In the genomic region with DNA sequence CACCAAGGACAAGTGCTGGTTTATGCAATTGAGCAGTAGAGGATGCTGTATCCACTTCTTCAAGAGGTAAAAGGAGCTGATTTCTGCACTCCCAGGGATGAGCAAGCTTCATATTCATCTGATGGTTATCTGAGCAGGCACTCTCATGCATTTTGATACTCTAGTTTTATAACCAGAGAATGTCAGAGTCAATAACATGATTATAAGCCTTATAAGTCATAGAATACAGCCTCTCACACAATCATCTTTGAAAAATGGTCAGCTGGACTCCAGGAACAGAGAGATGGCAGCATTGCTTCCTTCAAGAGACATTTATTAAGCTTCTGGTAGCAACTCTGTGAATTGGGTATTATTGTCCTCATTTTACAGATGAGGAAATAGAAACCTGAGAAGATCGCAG, we compare ENCODE assay signal across 16 cellular contexts.
DNase-seq lines count a peak whose midpoint lies in the region; ATAC-seq, FAIRE-seq and TF ChIP-seq lines count a peak whose summit lies in the region.
"Had no signal": no experiment of that assay in that cellular context is flagged by ENCODE, and none has a peak within 500 bp of the region (broad histone marks: within the 10 kb centered on the region; RNA-seq: fewer than 3 reads in every experiment).

No MANE protein-coding gene starts in this region.

- peak overlapping the region; percentile 22 for H3K27ac ChIP-seq in angular gyrus (ENCODE audit: low read depth, low read length)
- H3K27ac ChIP-seq in caudate nucleus (ENCODE audit: low read depth, low read length): no peak overlapping the region
- H3K27ac ChIP-seq: lower lobe of right lung, neural progenitor cell had no signal

- FAIRE-seq in G401.6 (lab: Jason Lieb, UNC): peak; percentile 57

- ATAC-seq in HG02798 (IDR thresholded peaks at IDR 0.05; ENCODE audit: poor library complexity, unreplicated experiment) (no peak), GM18519 (IDR thresholded peaks at IDR 0.05; ENCODE audit: low FRiP score, unreplicated experiment) (no peak)
- ATAC-seq: activated CD8-positive, alpha-beta T cell treated with anti-CD3 and anti-CD28 coated beads for 36 hours; activated T-helper 17 cell treated with anti-CD3 and anti-CD28 coated beads, Interleukin-2, amount 50 U/mL, for 72 hours; lower lobe of right lung had no signal

- TF ChIP-seq CTCF in AG09319 (IDR thresholded peaks at IDR 0.05; ENCODE audit: low read depth, low read length): peak; percentile 23

- DNase-seq in AG09319 (ENCODE audit: extremely low read depth, low read depth) (no peak), iris pigment epithelial cell (ENCODE audit: low read depth) (peak; percentile 11), NCI-H345 (lab: John Stamatoyannopoulos, UW) (no peak), caudate nucleus (lab: John Stamatoyannopoulos, UW) (no peak)
- DNase-seq: activated CD8-positive, alpha-beta T cell treated with anti-CD3 and anti-CD28 coated beads for 36 hours; amniotic stem cell; GOT3; lower lobe of right lung; MV-4-11; NCI-H2227 treated with DMSO at 0.1 percent for 48 hours had no signal
